ENCODE assay signal across 13 cellular contexts in the genomic region with DNA sequence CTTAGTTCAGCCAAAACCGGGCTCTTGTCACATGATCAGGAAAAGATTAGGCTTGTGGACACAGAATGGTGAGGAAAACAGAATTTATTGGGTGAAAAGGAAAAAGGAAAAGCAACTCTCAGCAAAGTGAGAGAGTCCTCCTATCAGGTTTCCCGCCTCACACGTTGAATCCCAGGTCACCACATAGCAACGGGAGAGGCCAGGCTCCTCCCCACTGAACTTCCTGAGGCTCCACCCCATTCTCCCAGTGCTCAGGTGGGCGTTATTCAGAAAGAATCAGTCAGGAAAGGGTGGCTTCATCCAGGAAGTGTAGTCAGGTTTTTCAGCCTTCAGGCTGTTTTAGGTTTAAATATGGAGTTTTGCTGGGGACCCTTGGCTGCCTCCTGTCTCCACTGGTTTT.
DNase-seq lines count a peak whose midpoint lies in the region; ATAC-seq and TF ChIP-seq lines count a peak whose summit lies in the region.
"Had no signal": no experiment of that assay in that cellular context is flagged by ENCODE, and none has a peak within 500 bp of the region (broad histone marks: within the 10 kb centered on the region; RNA-seq: fewer than 3 reads in every experiment).

No MANE protein-coding gene starts in this region.

- H3K27ac ChIP-seq in AG04450 (ENCODE audit: low read depth, low read length): peak overlapping the region; percentile 23

- H3K27ac Mint-ChIP-seq in nephron: peak overlapping the region; percentile 76 to 95 (median 83)
- no peak overlapping the region for H3K27ac Mint-ChIP-seq in effector memory CD8-positive, alpha-beta T cell
- H3K27ac Mint-ChIP-seq: activated naive CD8-positive, alpha-beta T cell treated with anti-CD3 and anti-CD28 coated beads, Interleukin-2, amount 10 ng/mL, durations not matched to agents 7 days and 5 days had no signal

- CTCF ChIA-PET in AG04450 (lab: Charles Lee): no interaction called here

- no peaks in the 10 kb centered on the region for H3K9me3 ChIP-seq in AG04450 (ENCODE audit: control insufficient read depth, insufficient read depth, low read length)
- H3K9me3 ChIP-seq: testis had no signal

- no peaks in the 10 kb centered on the region for H3K9me3 Mint-ChIP-seq in nephron
- H3K9me3 Mint-ChIP-seq in effector memory CD8-positive, alpha-beta T cell: no peaks in the 10 kb centered on the region
- H3K9me3 Mint-ChIP-seq: activated naive CD8-positive, alpha-beta T cell treated with anti-CD3 and anti-CD28 coated beads, Interleukin-2, amount 10 ng/mL, durations not matched to agents 7 days and 5 days; naive B cell had no signal

- H3K27me3 ChIP-seq in AG04450 (ENCODE audit: control insufficient read depth, insufficient read depth, low read length): no peaks in the 10 kb centered on the region
- H3K27me3 ChIP-seq: testis had no signal

- H3K36me3 Mint-ChIP-seq in nephron (ENCODE audit: low read depth): no peaks in the 10 kb centered on the region
- no peaks in the 10 kb centered on the region for H3K36me3 Mint-ChIP-seq in effector memory CD8-positive, alpha-beta T cell (ENCODE audit: insufficient read depth)
- H3K36me3 Mint-ChIP-seq: activated naive CD8-positive, alpha-beta T cell treated with anti-CD3 and anti-CD28 coated beads, Interleukin-2, amount 10 ng/mL, durations not matched to agents 7 days and 5 days; naive B cell had no signal

- H3K4me3 ChIP-seq in AG04450 (ENCODE audit: low read depth, low read length): no peak overlapping the region
- no peak overlapping the region for H3K4me3 ChIP-seq in epithelial cell of esophagus (ENCODE audit: low read length)
- H3K4me3 ChIP-seq: K562, testis had no signal

- ATAC-seq in effector memory CD8-positive, alpha-beta T cell (replicated peaks): no peak
- no peak for ATAC-seq in HG03457 (IDR thresholded peaks at IDR 0.05; ENCODE audit: unreplicated experiment)
- ATAC-seq: K562 had no signal

- H3K27me3 Mint-ChIP-seq in nephron (ENCODE audit: low read depth): peaks cover 3% of the 10 kb centered on the region
- peaks cover 58 to 61% of the 10 kb centered on the region in 2 donors for H3K27me3 Mint-ChIP-seq in effector memory CD8-positive, alpha-beta T cell

- DNase-seq in AG04450 (ENCODE audit: low read depth, low spot score): no peak
- peak; percentile 62 for DNase-seq in NCI-H2029 (lab: John Stamatoyannopoulos, UW)
- peak; percentile 16 for DNase-seq in epithelial cell of esophagus (ENCODE audit: low read depth)
- no peak for DNase-seq in hippocampal formation (lab: John Stamatoyannopoulos, UW)
- no peak for DNase-seq in effector memory CD8-positive, alpha-beta T cell
- DNase-seq in occipital lobe (lab: John Stamatoyannopoulos, UW): no peak
- DNase-seq: activated CD4-positive, alpha-beta T cell treated with anti-CD3 and anti-CD28 coated beads for 48 hours; activated naive CD8-positive, alpha-beta T cell treated with anti-CD3 and anti-CD28 coated beads, Interleukin-2, amount 10 ng/mL, durations not matched to agents 7 days and 5 days; naive B cell had no signal

- H3K4me3 Mint-ChIP-seq in nephron: peak overlapping the region in 2 of 3 experiments; percentile 37 to 47
- H3K4me3 Mint-ChIP-seq in effector memory CD8-positive, alpha-beta T cell: no peak overlapping the region
- H3K4me3 Mint-ChIP-seq: activated naive CD8-positive, alpha-beta T cell treated with anti-CD3 and anti-CD28 coated beads, Interleukin-2, amount 10 ng/mL, durations not matched to agents 7 days and 5 days; naive B cell had no signal

- H3K4me1 Mint-ChIP-seq in nephron: peaks cover 48% of the 10 kb centered on the region
- H3K4me1 Mint-ChIP-seq in effector memory CD8-positive, alpha-beta T cell (ENCODE audit: low read depth in 2 of 2): peaks cover 0 to 2% of the 10 kb centered on the region in 2 donors
- H3K4me1 Mint-ChIP-seq: activated naive CD8-positive, alpha-beta T cell treated with anti-CD3 and anti-CD28 coated beads, Interleukin-2, amount 10 ng/mL, durations not matched to agents 7 days and 5 days; naive B cell had no signal

- TF ChIP-seq CTCF in AG04450 (IDR thresholded peaks at IDR 0.05; ENCODE audit: low read depth, low read length) (no peak), epithelial cell of esophagus (IDR thresholded peaks at IDR 0.05; ENCODE audit: insufficient read depth, low read depth, low read length, missing control alignments) (no peak), nephron (IDR thresholded peaks at IDR 0.05; ENCODE audit: unreplicated experiment in 3 of 3) (no peak)

- POLR2A ChIA-PET in AG04450 (lab: Yijun Ruan, JAX): no interaction called here

Comparison
In these comparisons a context has a peak if more than half of its experiments do, and no peak if none do; other contexts are left out.
1. DNase-seq: peak in NCI-H2029 (single experiment) and epithelial cell of esophagus (single experiment); none in AG04450 (single experiment), hippocampal formation (0 of 2), effector memory CD8-positive, alpha-beta T cell (0 of 3) and occipital lobe (single experiment).
2. H3K27ac Mint-ChIP-seq: peak in nephron (3 of 3); none in effector memory CD8-positive, alpha-beta T cell (0 of 2).
3. H3K4me3 Mint-ChIP-seq: peak in nephron (2 of 3); none in effector memory CD8-positive, alpha-beta T cell (0 of 2).